ENCODE assay signal across 15 cellular contexts in the genomic region with DNA sequence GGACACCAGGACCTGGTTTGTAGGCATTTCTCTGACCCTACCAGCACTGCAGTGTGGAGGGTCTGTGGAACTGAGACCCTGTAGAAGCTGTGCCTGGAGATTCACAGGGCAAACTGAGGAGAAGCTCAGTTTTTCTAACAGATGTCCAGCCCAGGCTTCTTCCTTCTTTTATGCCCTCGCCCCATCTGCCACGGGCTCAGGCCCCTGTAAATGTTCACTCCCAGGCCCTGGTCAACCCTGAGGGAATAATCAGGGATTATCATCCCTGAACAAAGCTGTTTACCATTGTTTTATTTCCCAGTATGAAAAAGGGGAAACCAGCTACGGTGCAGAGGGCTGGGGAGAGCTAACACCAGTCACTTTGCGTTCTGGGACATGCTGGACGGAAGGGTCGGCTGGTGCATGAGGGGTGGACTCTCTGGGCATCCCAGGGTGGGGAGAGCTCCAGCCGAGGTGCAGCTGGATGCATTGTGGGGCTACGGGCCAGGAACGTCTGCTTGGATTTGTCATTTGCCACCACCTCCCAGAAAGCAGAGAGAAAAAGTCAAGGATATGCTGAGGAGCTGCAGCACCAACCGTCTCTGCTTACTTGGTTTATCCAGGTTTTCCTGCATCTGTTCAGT.
DNase-seq lines count a peak whose midpoint lies in the region; ATAC-seq, FAIRE-seq and TF ChIP-seq lines count a peak whose summit lies in the region.
"Had no signal": no experiment of that assay in that cellular context is flagged by ENCODE, and none has a peak within 500 bp of the region (broad histone marks: within the 10 kb centered on the region; RNA-seq: fewer than 3 reads in every experiment).

No MANE protein-coding gene starts in this region.

- POLR2A ChIA-PET in IMR-90 (lab: Charles Lee; ENCODE audit: unreplicated experiment), result no interaction called here

- H3K27ac ChIP-seq in IMR-90 (ENCODE audit: insufficient read depth, low read length), result no peak overlapping the region
- peak overlapping the region; percentile 90 for H3K27ac ChIP-seq in WERI-Rb-1
- H3K27ac ChIP-seq in heart right ventricle, result no peak overlapping the region

- H4K8ac ChIP-seq in IMR-90 (ENCODE audit: low read depth in 2 of 2, low read length in 2 of 2), result no peak overlapping the region

- no peak overlapping the region for H3K4ac ChIP-seq in IMR-90 (ENCODE audit: low read depth, low read length)

- H2BK20ac ChIP-seq in IMR-90 (ENCODE audit: low read depth, low read length), result no peak overlapping the region

- CTCF ChIA-PET in IMR-90 (lab: Yijun Ruan, JAX), result interaction anchor here (0.5 kb wide), 1 partner anchor 42 kb away, joined by 3 read pairs; no protein-coding TSS in a partner anchor

- TF ChIP-seq CTCF in D721Med (IDR thresholded peaks at IDR 0.05; ENCODE audit: insufficient read depth, missing control alignments) (no peak), IMR-90 (conservative IDR thresholded peaks at IDR 0.05; ENCODE audit: low read depth, low read length) (no peak), WERI-Rb-1 (IDR thresholded peaks at IDR 0.05; ENCODE audit: low read depth, low read length) (no peak), heart right ventricle (IDR thresholded peaks at IDR 0.05) (no peak)

- no peak overlapping the region for H3K18ac ChIP-seq in IMR-90 (ENCODE audit: low read depth, low read length)

- dilution Hi-C loops in IMR-90 (cut with HindIII; ENCODE audit: low sequenced_read_pairs, unreplicated experiment), result no loop called here

- H3K79me1 ChIP-seq in IMR-90 (ENCODE audit: low read depth in 1 of 2, low read length in 2 of 2), result no peaks in the 10 kb centered on the region

- no peak overlapping the region for H2AFZ ChIP-seq in IMR-90 (replicated peaks; ENCODE audit: low read length, poor library complexity)

- no peak overlapping the region for H4K5ac ChIP-seq in IMR-90 (ENCODE audit: low read depth, low read length)

- H2BK120ac ChIP-seq in IMR-90 (ENCODE audit: low read depth, low read length), result no peak overlapping the region

- no peaks in the 10 kb centered on the region for H3K4me1 ChIP-seq in IMR-90 (ENCODE audit: control insufficient read depth, insufficient read depth, low read length)
- peaks cover 0 to 7% (median 0%) of the 10 kb centered on the region in 9 donors for H3K4me1 ChIP-seq in heart right ventricle
- H3K4me1 ChIP-seq: BE2C had no signal

- DNase-seq in D721Med (ENCODE audit: insufficient read length, low spot score) (peak; percentile 56), IMR-90 (no peak), WERI-Rb-1 (peak; percentile 77), posterior vena cava (ENCODE audit: low spot score) (peak; percentile 38), ureter (ENCODE audit: low spot score) (no peak), heart right ventricle (no peak), epidermal melanocyte (ENCODE audit: insufficient read length, low spot score) (no peak)
- DNase-seq: BE2C; C1 segment of cervical spinal cord; CD4-positive, CD25-positive, alpha-beta regulatory T cell; CD8-positive, alpha-beta memory T cell; COR-L47; DMS79 treated with DMSO at 0.1 percent for 48 hours; GF-D8; GOT3 had no signal

- no peak overlapping the region for H2AK5ac ChIP-seq in IMR-90 (ENCODE audit: low read depth, low read length)

- no peak overlapping the region for H3K4me2 ChIP-seq in IMR-90 (ENCODE audit: low read depth, low read length)

- intact Hi-C loops in IMR-90 (cut with micrococcal nuclease) (no loop called here), posterior vena cava (cut with DNase I) (loop anchor here in 1 of 2 donors (10.0 kb wide), 1 partner anchor 224 kb away; no protein-coding TSS in a partner anchor), heart right ventricle (cut with DNase I) (loop anchor here in 1 of 10 donors (5.0 kb wide), 1 partner anchor 196 kb away; no protein-coding TSS in a partner anchor)

- no peak overlapping the region for H2BK5ac ChIP-seq in IMR-90 (ENCODE audit: low read depth, low read length, poor library complexity, severe bottlenecking)

- in situ Hi-C loops in IMR-90 (cut with MboI; ENCODE audit: low sequenced_read_pairs), result no loop called here

- peaks cover 61% of the 10 kb centered on the region for H3K27me3 ChIP-seq in IMR-90 (ENCODE audit: control insufficient read depth, insufficient read depth, low read length)
- no peaks in the 10 kb centered on the region for H3K27me3 ChIP-seq in WERI-Rb-1 (ENCODE audit: insufficient read depth, low read depth, severe bottlenecking)
- H3K27me3 ChIP-seq in heart right ventricle, result peaks cover 0 to 9% (median 0%) of the 10 kb centered on the region in 7 donors
- H3K27me3 ChIP-seq: BE2C had no signal

- H3K9ac ChIP-seq in IMR-90 (ENCODE audit: low read depth, low read length), result no peak overlapping the region

- no peaks in the 10 kb centered on the region for H3K9me1 ChIP-seq in IMR-90 (ENCODE audit: insufficient read depth, low read length)

- TF ChIP-seq POLR2A in IMR-90 (IDR thresholded peaks at IDR 0.05; ENCODE audit: low read depth, low read length), result no peak

- H2BK15ac ChIP-seq in IMR-90 (ENCODE audit: low read depth, low read length), result no peak overlapping the region

- 34% methylated on average over 4 of the region's 10 CpGs; no CpG with 5 or more reads in 1 of the 2 experiments for WGBS in IMR-90 (ENCODE audit: extremely low coverage in 2 of 2, insufficient read length in 1 of 2), 2 experiments
- WGBS in heart right ventricle, 2 donors, result 75 to 84% methylated on average over 10 of the region's 10 CpGs

- H3K4me3 ChIP-seq in IMR-90 (ENCODE audit: insufficient read depth, low read depth, low read length) (no peak overlapping the region), WERI-Rb-1 (ENCODE audit: low read depth, low read length) (peak overlapping the region; percentile 37), heart right ventricle (no peak overlapping the region)

- BruUV-seq in IMR-90 (replicated peaks; lab: Mats Ljungman, UMichigan), result no TSS peak

- peak overlapping the region; percentile 42 for H2AK9ac ChIP-seq in IMR-90 (replicated peaks; ENCODE audit: low read depth, low read length, poor library complexity)

- no peaks in the 10 kb centered on the region for H4K20me1 ChIP-seq in IMR-90 (ENCODE audit: insufficient read depth, low read length)

- no peaks in the 10 kb centered on the region for H3K9me3 ChIP-seq in IMR-90 (ENCODE audit: control insufficient read depth, insufficient read depth, low read length)
- H3K9me3 ChIP-seq in WERI-Rb-1 (ENCODE audit: severe bottlenecking), result no peaks in the 10 kb centered on the region
- H3K9me3 ChIP-seq in heart right ventricle, result no peaks in the 10 kb centered on the region
- H3K9me3 ChIP-seq: BE2C had no signal

- no peak overlapping the region for H3K23ac ChIP-seq in IMR-90 (ENCODE audit: low read depth, low read length)

- no peak overlapping the region for H4K91ac ChIP-seq in IMR-90 (ENCODE audit: insufficient read depth, low read depth, low read length)

- no peak for TF ChIP-seq RAD21 in IMR-90 (IDR thresholded peaks at IDR 0.05; ENCODE audit: low read length)

- FAIRE-seq in D721Med (lab: Jason Lieb, UNC), result no peak

- no peak overlapping the region for H3K56ac ChIP-seq in IMR-90 (ENCODE audit: extremely low read depth, insufficient read depth, low read length)

- H3K14ac ChIP-seq in IMR-90 (replicated peaks; ENCODE audit: low read depth, low read length), result no peak overlapping the region

- no peaks in the 10 kb centered on the region for H3K36me3 ChIP-seq in IMR-90 (ENCODE audit: control insufficient read depth, insufficient read depth, low read length)
- no peaks in the 10 kb centered on the region for H3K36me3 ChIP-seq in WERI-Rb-1
- H3K36me3 ChIP-seq in heart right ventricle, result no peaks in the 10 kb centered on the region
- H3K36me3 ChIP-seq: BE2C had no signal

- ATAC-seq in IMR-90 (ENCODE audit: low read depth), result no peak
- ATAC-seq in heart right ventricle, result no peak

TF ChIP-seq in IMR-90, 13 proteins besides CTCF, POLR2A, EP300 and RAD21:
- TF ChIP-seq BHLHE40 (IDR thresholded peaks at IDR 0.05; ENCODE audit: low read depth, low read length) (no peak), RFX5 (IDR thresholded peaks at IDR 0.05; ENCODE audit: low read depth, low read length) (no peak), CHD1 (IDR thresholded peaks at IDR 0.05; ENCODE audit: low read depth, low read length) (no peak), MXI1 (IDR thresholded peaks at IDR 0.05; ENCODE audit: borderline replicate concordance, low read depth, low read length) (no peak), CEBPB (IDR thresholded peaks at IDR 0.05; ENCODE audit: low read depth, low read length) (no peak), NFE2L2 (IDR thresholded peaks at IDR 0.05; ENCODE audit: low read depth, low read length) (no peak), MAFK (IDR thresholded peaks at IDR 0.05; ENCODE audit: low read depth, low read length) (no peak), SMC3 (IDR thresholded peaks at IDR 0.05; ENCODE audit: low read depth, low read length) (no peak), FOS (IDR thresholded peaks at IDR 0.05; ENCODE audit: low read depth, low read length) (no peak)
- TF ChIP-seq, protein P1, sequence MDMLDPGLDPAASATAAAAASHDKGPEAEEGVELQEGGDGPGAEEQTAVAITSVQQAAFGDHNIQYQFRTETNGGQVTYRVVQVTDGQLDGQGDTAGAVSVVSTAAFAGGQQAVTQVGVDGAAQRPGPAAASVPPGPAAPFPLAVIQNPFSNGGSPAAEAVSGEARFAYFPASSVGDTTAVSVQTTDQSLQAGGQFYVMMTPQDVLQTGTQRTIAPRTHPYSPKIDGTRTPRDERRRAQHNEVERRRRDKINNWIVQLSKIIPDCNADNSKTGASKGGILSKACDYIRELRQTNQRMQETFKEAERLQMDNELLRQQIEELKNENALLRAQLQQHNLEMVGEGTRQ (IDR thresholded peaks at IDR 0.05; ENCODE audit: low read depth, low read length), result no peak
- TF ChIP-seq, protein P2, sequence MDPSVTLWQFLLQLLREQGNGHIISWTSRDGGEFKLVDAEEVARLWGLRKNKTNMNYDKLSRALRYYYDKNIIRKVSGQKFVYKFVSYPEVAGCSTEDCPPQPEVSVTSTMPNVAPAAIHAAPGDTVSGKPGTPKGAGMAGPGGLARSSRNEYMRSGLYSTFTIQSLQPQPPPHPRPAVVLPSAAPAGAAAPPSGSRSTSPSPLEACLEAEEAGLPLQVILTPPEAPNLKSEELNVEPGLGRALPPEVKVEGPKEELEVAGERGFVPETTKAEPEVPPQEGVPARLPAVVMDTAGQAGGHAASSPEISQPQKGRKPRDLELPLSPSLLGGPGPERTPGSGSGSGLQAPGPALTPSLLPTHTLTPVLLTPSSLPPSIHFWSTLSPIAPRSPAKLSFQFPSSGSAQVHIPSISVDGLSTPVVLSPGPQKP (IDR thresholded peaks at IDR 0.05; ENCODE audit: borderline replicate concordance, low read depth, low read length), result no peak

Comparison
In these comparisons a context has a peak if more than half of its experiments do, and no peak if none do; other contexts are left out.
1. DNase-seq: peak in D721Med (single experiment), WERI-Rb-1 (single experiment) and posterior vena cava (single experiment); none in IMR-90 (single experiment), ureter (single experiment), heart right ventricle (0 of 2) and epidermal melanocyte (single experiment).